In genomic region chr2:237922641-237923361, GRCh38 we compare ENCODE assay signal across 9 cellular contexts. TPM values are rescaled to one million over a fixed set of nuclear protein-coding genes. Genes with fewer than 3 reads are reported as not detected.
A peak's percentile ranks its signal among the peaks of the same experiment; 100 is the strongest.
DNase-seq lines count a peak whose midpoint lies in the region; ATAC-seq and TF ChIP-seq lines count a peak whose summit lies in the region.
"Had no signal": no experiment of that assay in that cellular context is flagged by ENCODE, and none has a peak within 500 bp of the region (broad histone marks: within the 10 kb centered on the region; RNA-seq: fewer than 3 reads in every experiment).

No MANE protein-coding gene starts in this region.

- H3K27ac ChIP-seq in PC-9 (no peak overlapping the region), epithelial cell of prostate (no peak overlapping the region), skeletal muscle tissue (ENCODE audit: low read depth, low read length) (peak overlapping the region; percentile 72)
- H3K27ac ChIP-seq: neural progenitor cell had no signal

- peak overlapping the region; percentile 43 to 75 (median 67) for H3K9ac ChIP-seq in skeletal muscle tissue (ENCODE audit: low read depth in 1 of 3, low read length in 3 of 3)
- H3K9ac ChIP-seq: neural progenitor cell had no signal

- no peaks in the 10 kb centered on the region for H3K79me2 ChIP-seq in PC-9 (ENCODE audit: low read depth)

- H3K36me3 ChIP-seq in PC-9 (ENCODE audit: low read depth): no peaks in the 10 kb centered on the region
- H3K36me3 ChIP-seq in skeletal muscle tissue (ENCODE audit: control insufficient read depth in 3 of 3, insufficient read depth in 3 of 3, low read length in 3 of 3): no peaks in the 10 kb centered on the region
- H3K36me3 ChIP-seq: neural progenitor cell had no signal

- H4K20me1 ChIP-seq in PC-9 (ENCODE audit: insufficient read depth): no peaks in the 10 kb centered on the region

- intact Hi-C loops in PC-9 (cut with micrococcal nuclease; ENCODE audit: unreplicated experiment): loop anchor here (5.0 kb wide), 1 partner anchor 56 kb away; no protein-coding TSS in a partner anchor

- H3K9me3 ChIP-seq in PC-9 (ENCODE audit: insufficient read depth, low read depth): no peaks in the 10 kb centered on the region
- no peaks in the 10 kb centered on the region for H3K9me3 ChIP-seq in skeletal muscle tissue (ENCODE audit: control insufficient read depth in 3 of 3, low read length in 3 of 3)

- H3K27me3 ChIP-seq in PC-9 (ENCODE audit: insufficient read depth, low read depth): no peaks in the 10 kb centered on the region
- H3K27me3 ChIP-seq in skeletal muscle tissue (ENCODE audit: control insufficient read depth in 3 of 3, insufficient read depth in 3 of 3, low read length in 3 of 3): no peaks in the 10 kb centered on the region

- no peaks in the 10 kb centered on the region for H3K9me2 ChIP-seq in PC-9 (ENCODE audit: insufficient read depth)

- peak; percentile 49 for DNase-seq in Daoy (ENCODE audit: low read depth)
- peak; percentile 55 to 67 for DNase-seq in PC-9
- DNase-seq in epithelial cell of prostate (ENCODE audit: low read depth, low spot score): peak; percentile 45
- DNase-seq in mesenteric fat pad (ENCODE audit: low spot score): no peak
- DNase-seq in cortex of kidney (lab: John Stamatoyannopoulos, UW): no peak
- DNase-seq in NCI-H446 treated with DMSO at 0.1 percent for 48 hours (lab: John Stamatoyannopoulos, UW): no peak

- H3K4me1 ChIP-seq in PC-9 (replicated peaks; ENCODE audit: insufficient read depth) (peaks cover 16% of the 10 kb centered on the region), skeletal muscle tissue (ENCODE audit: control insufficient read depth in 3 of 3, insufficient read depth in 3 of 3, low read length in 3 of 3) (peaks cover 7 to 13% (median 10%) of the 10 kb centered on the region in 3 donors)
- H3K4me1 ChIP-seq: neural progenitor cell had no signal

- H3K4me3 ChIP-seq in PC-9 (no peak overlapping the region), skeletal muscle tissue (ENCODE audit: low read length in 3 of 3) (peak overlapping the region in 2 of 3 donors; percentile 63 to 66)
- H3K4me3 ChIP-seq: neural progenitor cell had no signal

- POLR2A ChIA-PET in PC-9 (lab: Charles Lee; ENCODE audit: unreplicated experiment): interaction anchor here (1.2 kb wide), 1 partner anchor 106 kb away, joined by 6 read pairs; no protein-coding TSS in a partner anchor

- ATAC-seq in GM21717 (IDR thresholded peaks at IDR 0.05; ENCODE audit: unreplicated experiment): no peak

- peaks cover 4% of the 10 kb centered on the region; the same call in 1 of the 2 replicates for H3F3A ChIP-seq in PC-9 (ENCODE audit: insufficient read depth, low read depth)

- TF ChIP-seq CTCF in PC-9 (conservative IDR thresholded peaks at IDR 0.05): no peak

- CTCF ChIA-PET in PC-9 (lab: Charles Lee): interaction anchor here (0.6 kb wide), 1 partner anchor 186 kb away, joined by 16 read pairs; no protein-coding TSS in a partner anchor

- H2AFZ ChIP-seq in PC-9: no peak overlapping the region

- 0 out of 2 replicates have a peak overlapping the region, but pooled peaks have one; percentile 2 for H3K4me2 ChIP-seq in PC-9
- H3K4me2 ChIP-seq: neural progenitor cell had no signal

- no TSS peak for BruUV-seq in PC-9 (replicated peaks; lab: Mats Ljungman, UMichigan)

RNA-seq across cellular contexts. Expression of gene UBE2F, which starts 44.0 kb away (rescaled TPM):
- 73.9 and 87.1 TPM in 2 replicates for total RNA-seq in Daoy (2014; rRNA removed; shearing (Covaris generic))
- total RNA-seq in PC-9 (2021) (76.7 and 103 TPM in 2 replicates), skeletal muscle tissue (33.4 TPM), mesenteric fat pad (58.8 TPM)

Comparison
In these comparisons a context has a peak if more than half of its experiments do, and no peak if none do; other contexts are left out.
1. DNase-seq: peak in Daoy (single experiment), PC-9 (2 of 2) and epithelial cell of prostate (single experiment); none in mesenteric fat pad (single experiment), cortex of kidney (single experiment) and NCI-H446 treated with DMSO at 0.1 percent for 48 hours (single experiment).